1 cellular context compared by ENCODE assay signal in the genomic region with DNA sequence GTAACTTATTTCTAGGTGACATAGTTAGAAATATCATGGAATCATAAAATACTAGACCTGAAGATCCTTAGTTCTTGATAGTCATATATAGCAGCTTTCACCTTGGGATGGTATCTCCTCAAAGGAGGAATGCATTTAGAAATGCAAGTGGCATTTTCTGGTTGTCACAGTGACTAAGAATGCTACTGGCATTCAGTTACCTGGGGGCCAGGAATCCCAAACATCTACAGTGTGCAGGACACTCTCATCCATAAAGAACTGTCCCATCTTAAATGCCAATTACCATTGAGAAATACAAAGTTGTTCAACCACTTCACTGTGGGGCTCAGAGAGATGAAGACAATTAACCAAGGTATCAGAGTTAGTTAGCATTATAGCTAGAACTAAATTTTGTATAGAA.
TF ChIP-seq lines count a peak whose summit lies in the region.

No MANE protein-coding gene starts in this region.

TF ChIP-seq in IMR-90, 13 proteins besides CTCF, POLR2A, EP300 and RAD21:
- TF ChIP-seq, protein P1, sequence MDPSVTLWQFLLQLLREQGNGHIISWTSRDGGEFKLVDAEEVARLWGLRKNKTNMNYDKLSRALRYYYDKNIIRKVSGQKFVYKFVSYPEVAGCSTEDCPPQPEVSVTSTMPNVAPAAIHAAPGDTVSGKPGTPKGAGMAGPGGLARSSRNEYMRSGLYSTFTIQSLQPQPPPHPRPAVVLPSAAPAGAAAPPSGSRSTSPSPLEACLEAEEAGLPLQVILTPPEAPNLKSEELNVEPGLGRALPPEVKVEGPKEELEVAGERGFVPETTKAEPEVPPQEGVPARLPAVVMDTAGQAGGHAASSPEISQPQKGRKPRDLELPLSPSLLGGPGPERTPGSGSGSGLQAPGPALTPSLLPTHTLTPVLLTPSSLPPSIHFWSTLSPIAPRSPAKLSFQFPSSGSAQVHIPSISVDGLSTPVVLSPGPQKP (IDR thresholded peaks at IDR 0.05; ENCODE audit: borderline replicate concordance, low read depth, low read length) = no peak
- TF ChIP-seq, protein P2, sequence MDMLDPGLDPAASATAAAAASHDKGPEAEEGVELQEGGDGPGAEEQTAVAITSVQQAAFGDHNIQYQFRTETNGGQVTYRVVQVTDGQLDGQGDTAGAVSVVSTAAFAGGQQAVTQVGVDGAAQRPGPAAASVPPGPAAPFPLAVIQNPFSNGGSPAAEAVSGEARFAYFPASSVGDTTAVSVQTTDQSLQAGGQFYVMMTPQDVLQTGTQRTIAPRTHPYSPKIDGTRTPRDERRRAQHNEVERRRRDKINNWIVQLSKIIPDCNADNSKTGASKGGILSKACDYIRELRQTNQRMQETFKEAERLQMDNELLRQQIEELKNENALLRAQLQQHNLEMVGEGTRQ (IDR thresholded peaks at IDR 0.05; ENCODE audit: low read depth, low read length) = no peak
- TF ChIP-seq FOS (IDR thresholded peaks at IDR 0.05; ENCODE audit: low read depth, low read length) = no peak
- TF ChIP-seq MAZ (IDR thresholded peaks at IDR 0.05; ENCODE audit: borderline replicate concordance, low read depth, low read length) = no peak
- no peak for TF ChIP-seq MXI1 (IDR thresholded peaks at IDR 0.05; ENCODE audit: borderline replicate concordance, low read depth, low read length)
- TF ChIP-seq MAFK (IDR thresholded peaks at IDR 0.05; ENCODE audit: low read depth, low read length) = no peak
- no peak for TF ChIP-seq SMC3 (IDR thresholded peaks at IDR 0.05; ENCODE audit: low read depth, low read length)
- TF ChIP-seq BHLHE40 (IDR thresholded peaks at IDR 0.05; ENCODE audit: low read depth, low read length) = no peak
- no peak for TF ChIP-seq NFE2L2 (IDR thresholded peaks at IDR 0.05; ENCODE audit: low read depth, low read length)
- TF ChIP-seq RFX5 (IDR thresholded peaks at IDR 0.05; ENCODE audit: low read depth, low read length) = no peak
